ENCODE assay signal across 21 cellular contexts in genomic region chr10:21473541-21473940, GRCh38. TPM values are rescaled to one million over a fixed set of nuclear protein-coding genes. Genes with fewer than 3 reads are reported as not detected.
DNase-seq lines count a peak whose midpoint lies in the region; ATAC-seq and TF ChIP-seq lines count a peak whose summit lies in the region.
"Had no signal": no experiment of that assay in that cellular context is flagged by ENCODE, and none has a peak within 500 bp of the region (broad histone marks: within the 10 kb centered on the region; RNA-seq: fewer than 3 reads in every experiment).

No MANE protein-coding gene starts in this region.

- H2BK5ac ChIP-seq in neuronal stem cell (ENCODE audit: low read length), result no peak overlapping the region

- no peak for TF ChIP-seq CTCF in left ventricle myocardium inferior (IDR thresholded peaks at IDR 0.05; ENCODE audit: borderline replicate concordance)

- no peaks in the 10 kb centered on the region for H3K9me3 ChIP-seq in HUES6 (ENCODE audit: control insufficient read depth, insufficient read depth, low read depth, low read length)
- no peaks in the 10 kb centered on the region for H3K9me3 ChIP-seq in neuronal stem cell (replicated peaks in 1 of 2; ENCODE audit: control insufficient read depth in 2 of 2, insufficient read depth in 1 of 2, low read depth in 1 of 2, low read length in 2 of 2)
- no peaks in the 10 kb centered on the region for H3K9me3 ChIP-seq in left ventricle myocardium inferior (replicated peaks)
- H3K9me3 ChIP-seq: BE2C had no signal

- H3K4me2 ChIP-seq in neuronal stem cell (ENCODE audit: insufficient read depth, low read length, poor library complexity, severe bottlenecking), result no peak overlapping the region

- ATAC-seq in GM19035 (IDR thresholded peaks at IDR 0.05; ENCODE audit: unreplicated experiment), result no peak
- ATAC-seq in GM21717 (IDR thresholded peaks at IDR 0.05; ENCODE audit: unreplicated experiment), result no peak

- H3K18ac ChIP-seq in neuronal stem cell (ENCODE audit: low read length), result no peak overlapping the region

- DNase-seq in islet precursor cell (peak; percentile 43), neuronal stem cell (ENCODE audit: low spot score) (no peak), left ventricle myocardium inferior (no peak)
- DNase-seq in activated CD4-positive, alpha-beta T cell treated with anti-CD3 and anti-CD28 coated beads, Interleukin-2, amount 50 U/mL, for 48 hours, result no peak
- DNase-seq: BE2C; HCEC 1CT; MV-4-11; NCI-H1105 treated with DMSO at 0.1 percent for 48 hours; NCI-H2029 treated with DMSO at 0.1 percent for 48 hours; NCI-H2171; NCI-H345; NCI-H524; NCI-H774; NK-92 treated with Interleukin-12 subunit alpha and Interleukin-12 subunit beta, amount 100 ng/mL, for 24 hours; SIG-M5 had no signal

- no peak overlapping the region for H3K14ac ChIP-seq in neuronal stem cell (ENCODE audit: low read length)

- H3K4me1 ChIP-seq in HUES6 (ENCODE audit: control insufficient read depth, insufficient read depth, low read length), result peaks cover 5% of the 10 kb centered on the region
- H3K4me1 ChIP-seq in neuronal stem cell (ENCODE audit: control insufficient read depth in 2 of 2, insufficient read depth in 1 of 2, low read depth in 1 of 2, low read length in 2 of 2), result peaks cover 0 to 5% of the 10 kb centered on the region in 2 donors
- H3K4me1 ChIP-seq in left ventricle myocardium inferior, result no peaks in the 10 kb centered on the region
- H3K4me1 ChIP-seq: BE2C had no signal

- intact Hi-C loops in left ventricle myocardium inferior (cut with micrococcal nuclease), result no loop called here

- H2AFZ ChIP-seq in neuronal stem cell (ENCODE audit: low read length), result peak overlapping the region; percentile 48

- H2BK12ac ChIP-seq in neuronal stem cell (ENCODE audit: low read length), result no peak overlapping the region

- no peak overlapping the region for H2BK15ac ChIP-seq in neuronal stem cell (ENCODE audit: low read length)

- H3K9ac ChIP-seq in HUES6 (ENCODE audit: low read length) (no peak overlapping the region), neuronal stem cell (ENCODE audit: low read depth, low read length, poor library complexity) (no peak overlapping the region)

- no peak overlapping the region for H2BK120ac ChIP-seq in neuronal stem cell (ENCODE audit: low read depth, low read length)

- no peaks in the 10 kb centered on the region for H3K27me3 ChIP-seq in HUES6 (ENCODE audit: control insufficient read depth, insufficient read depth, low read length)
- no peaks in the 10 kb centered on the region for H3K27me3 ChIP-seq in neuronal stem cell (ENCODE audit: control insufficient read depth in 3 of 3, insufficient read depth in 3 of 3, low read depth in 1 of 3, low read length in 3 of 3)
- H3K27me3 ChIP-seq in left ventricle myocardium inferior (ENCODE audit: low read depth), result no peaks in the 10 kb centered on the region
- H3K27me3 ChIP-seq: BE2C had no signal

- H3K4ac ChIP-seq in neuronal stem cell (ENCODE audit: low read length), result no peak overlapping the region

- no CpG with 5 or more reads among the region's 10 CpGs for WGBS in neuronal stem cell (ENCODE audit: extremely low coverage in 2 of 2, insufficient read length in 2 of 2, insufficient replicate concordance in 1 of 2), 2 donors

- H3K36me3 ChIP-seq in HUES6 (ENCODE audit: control insufficient read depth, insufficient read depth, low read length) (no peaks in the 10 kb centered on the region), neuronal stem cell (replicated peaks in 1 of 2; ENCODE audit: control insufficient read depth in 2 of 2, insufficient read depth in 2 of 2, low read length in 2 of 2) (no peaks in the 10 kb centered on the region), left ventricle myocardium inferior (no peaks in the 10 kb centered on the region)
- H3K36me3 ChIP-seq: BE2C had no signal

- no peak overlapping the region for H4K91ac ChIP-seq in neuronal stem cell (ENCODE audit: low read depth, low read length, poor library complexity)

- no peak overlapping the region for H3K23ac ChIP-seq in neuronal stem cell (ENCODE audit: low read depth, low read length, poor library complexity)

- no peaks in the 10 kb centered on the region for H3K79me1 ChIP-seq in neuronal stem cell (ENCODE audit: low read depth, low read length)

- H2AK5ac ChIP-seq in neuronal stem cell (ENCODE audit: low read depth, low read length), result no peak overlapping the region

- H4K8ac ChIP-seq in neuronal stem cell (ENCODE audit: low read depth, low read length), result no peak overlapping the region

- H3K4me3 ChIP-seq in HUES6 (ENCODE audit: low read depth, low read length) (no peak overlapping the region), neuronal stem cell (ENCODE audit: low read length in 2 of 2) (no peak overlapping the region), left ventricle myocardium inferior (no peak overlapping the region)

- peak overlapping the region; percentile 20; the same call in 1 of the 2 replicates for H3K27ac ChIP-seq in HUES6 (ENCODE audit: low read depth, low read length)
- no peak overlapping the region for H3K27ac ChIP-seq in neuronal stem cell (replicated peaks; ENCODE audit: low read length)
- H3K27ac ChIP-seq in left ventricle myocardium inferior (replicated peaks), result no peak overlapping the region
- H3K27ac ChIP-seq: HL-60 had no signal

RNA-seq across cellular contexts. Expression of gene SKIDA1, which starts 51.9 kb away (rescaled TPM):
- 57.0 TPM for polyA plus RNA-seq in neuronal stem cell (2013, experiment 1 of 2)
- 57.0 TPM for polyA plus RNA-seq in neuronal stem cell (2013, experiment 2 of 2)
- 2.7 TPM for total RNA-seq in left ventricle myocardium inferior
- total RNA-seq: HT-29 had no signal
- polyA plus RNA-seq: IgD-negative memory B cell had no signal
